14 cellular contexts compared by ENCODE assay signal in genomic region chr5:9148242-9148641, GRCh38.
"Had no signal": no experiment of that assay in that cellular context is flagged by ENCODE, and none has a peak within 500 bp of the region (broad histone marks: within the 10 kb centered on the region; RNA-seq: fewer than 3 reads in every experiment).

No MANE protein-coding gene starts in this region.

- FAIRE-seq: frontal cortex, TTC549 had no signal

- DNase-seq: activated CD4-positive, alpha-beta T cell treated with anti-CD3 and anti-CD28 coated beads, Interleukin-2, amount 10 ng/mL, durations not matched to agents 7 days and 5 days; activated CD4-positive, CD25-positive, alpha-beta regulatory T cell; activated CD8-positive, alpha-beta memory T cell treated with anti-CD3 and anti-CD28 coated beads for 24 hours; activated naive CD4-positive, alpha-beta T cell treated with anti-CD3 and anti-CD28 coated beads, Interleukin-2, amount 10 ng/mL, durations not matched to agents 7 days and 5 days; central memory CD4-positive, alpha-beta T cell; cortex of kidney; effector memory CD8-positive, alpha-beta T cell; heart right ventricle; stimulated activated CD4-positive, alpha-beta T cell treated with anti-CD3 and anti-CD28 coated beads, Interleukin-4, amount 100 ng/mL, for 1 hour; stimulated activated CD8-positive, alpha-beta memory T cell treated with anti-CD3 and anti-CD28 coated beads, Interleukin-4, amount 100 ng/mL, for 48 hours; T-helper 17 cell; testis had no signal

- H3K27me3 ChIP-seq: heart right ventricle, testis had no signal

- H3K4me3 ChIP-seq: heart right ventricle, testis had no signal

- ATAC-seq: effector memory CD8-positive, alpha-beta T cell; heart right ventricle; T-helper 17 cell had no signal
